ENCODE assay signal across 8 cellular contexts in the genomic region with DNA sequence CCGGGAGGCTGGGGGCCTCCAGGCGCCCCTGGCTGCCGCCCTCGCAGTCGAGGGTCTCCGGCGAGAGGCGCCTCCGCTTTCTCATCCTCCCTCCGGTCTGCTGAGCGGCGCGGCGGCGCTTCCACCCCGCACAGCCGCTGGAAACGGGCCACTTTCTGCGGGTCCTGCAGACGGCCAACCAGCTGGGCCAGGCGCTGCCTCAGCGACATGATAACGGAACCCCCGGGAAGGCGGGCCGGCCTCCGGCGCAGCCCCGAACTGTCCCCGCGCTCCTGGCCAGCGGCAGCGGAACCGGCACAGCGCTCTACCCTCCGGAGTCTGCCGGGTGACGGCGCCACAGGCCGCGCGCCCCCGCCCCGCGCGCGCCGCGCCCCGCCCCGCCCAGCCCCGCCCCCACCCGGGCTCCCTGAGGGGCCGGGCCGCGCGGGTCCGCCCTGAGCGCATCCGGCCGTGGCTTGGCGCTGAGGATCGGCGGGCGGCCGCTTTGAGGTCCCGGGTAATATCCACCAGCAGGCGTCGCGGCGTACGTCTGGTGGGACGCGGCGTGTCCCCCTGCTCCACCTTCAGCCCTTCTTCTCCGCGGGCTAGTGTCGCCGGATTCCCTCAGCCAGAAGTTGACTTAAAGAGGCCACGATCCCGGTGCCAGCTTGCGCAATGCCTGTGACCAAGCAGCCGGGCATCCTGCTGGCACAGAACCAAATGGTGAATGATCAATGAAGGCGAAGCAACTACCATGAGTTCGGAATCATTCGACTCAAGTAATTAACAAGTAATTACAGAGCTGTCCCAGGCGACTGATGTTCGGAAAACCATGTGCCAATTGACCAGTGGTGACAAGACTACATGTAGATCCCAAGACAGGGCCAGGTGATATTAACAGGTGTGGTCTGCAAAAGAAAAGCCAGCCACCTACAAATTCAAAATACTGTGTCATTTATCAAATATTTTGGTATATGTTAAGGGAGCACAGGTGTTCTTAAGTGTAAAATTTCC. TPM values are rescaled to one million over a fixed set of nuclear protein-coding genes. Genes with fewer than 3 reads are reported as not detected.
DNase-seq lines count a peak whose midpoint lies in the region; ATAC-seq and TF ChIP-seq lines count a peak whose summit lies in the region.

A gene with protein sequence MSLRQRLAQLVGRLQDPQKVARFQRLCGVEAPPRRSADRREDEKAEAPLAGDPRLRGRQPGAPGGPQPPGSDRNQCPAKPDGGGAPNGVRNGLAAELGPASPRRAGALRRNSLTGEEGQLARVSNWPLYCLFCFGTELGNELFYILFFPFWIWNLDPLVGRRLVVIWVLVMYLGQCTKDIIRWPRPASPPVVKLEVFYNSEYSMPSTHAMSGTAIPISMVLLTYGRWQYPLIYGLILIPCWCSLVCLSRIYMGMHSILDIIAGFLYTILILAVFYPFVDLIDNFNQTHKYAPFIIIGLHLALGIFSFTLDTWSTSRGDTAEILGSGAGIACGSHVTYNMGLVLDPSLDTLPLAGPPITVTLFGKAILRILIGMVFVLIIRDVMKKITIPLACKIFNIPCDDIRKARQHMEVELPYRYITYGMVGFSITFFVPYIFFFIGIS (minus strand): TSS at position 330 of the 993 bp plus-strand sequence. CDS start 121 bp downstream, at position 209.

- peak within 1 kb of the TSS; percentile 94 for H3K27ac Mint-ChIP-seq in activated CD8-positive, alpha-beta T cell treated with anti-CD3 and anti-CD28 coated beads for 36 hours

- peak within 1 kb of the TSS; percentile 36 for H3K27ac ChIP-seq in ectodermal cell (ENCODE audit: insufficient read depth, low read depth, low read length, poor library complexity, severe bottlenecking)
- H3K27ac ChIP-seq in lung (ENCODE audit: low read depth in 1 of 2, low read length in 1 of 2): peak within 1 kb of the TSS; percentile 81 to 93

- ATAC-seq in HG03159 (IDR thresholded peaks at IDR 0.05; ENCODE audit: unreplicated experiment) (peak; percentile 81), lung (ENCODE audit: insufficient read depth, low FRiP score) (peak; percentile 95)
- ATAC-seq in activated CD8-positive, alpha-beta T cell treated with anti-CD3 and anti-CD28 coated beads for 36 hours: peak; percentile 95

- in situ Hi-C loops in GM18951 (cut with MboI; ENCODE audit: low sequenced_read_pairs, unreplicated experiment): no loop called here

- CTCF ChIA-PET in activated CD8-positive, alpha-beta T cell treated with anti-CD3 and anti-CD28 coated beads for 36 hours (lab: Charles Lee): interaction anchor here (0.6 to 1.4 kb wide), 6 partner anchors 9 to 575 kb away, joined by 3 to 5 read pairs (median 4); no protein-coding TSS in a partner anchor

- H3K36me3 ChIP-seq in BE2C: no peaks in the 10 kb centered on the region
- no peaks in the 10 kb centered on the region for H3K36me3 ChIP-seq in ectodermal cell (ENCODE audit: control insufficient read depth, insufficient read depth, low read length)
- no peaks in the 10 kb centered on the region for H3K36me3 ChIP-seq in lung (ENCODE audit: control insufficient read depth in 2 of 2, insufficient read depth in 2 of 2, low read length in 2 of 2)

- TF ChIP-seq CTCF in BE2C (IDR thresholded peaks at IDR 0.05; ENCODE audit: low read depth, low read length): peak; percentile 46
- no peak for TF ChIP-seq CTCF in activated CD8-positive, alpha-beta T cell treated with anti-CD3 and anti-CD28 coated beads for 36 hours (IDR thresholded peaks at IDR 0.05)
- TF ChIP-seq CTCF in lung (IDR thresholded peaks at IDR 0.05; ENCODE audit: control extremely low read depth, extremely low read depth): peak; percentile 16

- POLR2A ChIA-PET in activated CD8-positive, alpha-beta T cell treated with anti-CD3 and anti-CD28 coated beads for 36 hours (lab: Charles Lee): interaction anchor here (1.0 kb wide), 1 partner anchor 251 kb away, joined by 3 read pairs; no protein-coding TSS in a partner anchor

- no peaks in the 10 kb centered on the region for H3K27me3 Mint-ChIP-seq in activated CD8-positive, alpha-beta T cell treated with anti-CD3 and anti-CD28 coated beads for 36 hours

- 2 to 3% methylated on average over 88 of the region's 88 CpGs for WGBS in ectodermal cell, 2 experiments
- 1 to 2% methylated on average over 83 to 88 of the region's 88 CpGs for WGBS in lung, 2 donors

- intact Hi-C loops in activated CD8-positive, alpha-beta T cell treated with anti-CD3 and anti-CD28 coated beads for 36 hours (cut with micrococcal nuclease): loop anchor here (5.0 kb wide), 1 partner anchor 86 kb away; the partner anchor contains the start of gene WDR89

- H3K27me3 ChIP-seq in BE2C (0 out of 2 replicates have a peak, but pooled peaks cover 3% of the 10 kb centered on the region), ectodermal cell (ENCODE audit: control insufficient read depth, insufficient read depth, low read length, poor library complexity, severe bottlenecking) (peaks cover 37% of the 10 kb centered on the region), lung (ENCODE audit: control insufficient read depth, insufficient read depth) (no peaks in the 10 kb centered on the region)

- peaks cover 4% of the 10 kb centered on the region for H3K36me3 Mint-ChIP-seq in activated CD8-positive, alpha-beta T cell treated with anti-CD3 and anti-CD28 coated beads for 36 hours (ENCODE audit: low read depth)

- H3K4me3 ChIP-seq in BE2C (ENCODE audit: low read depth, low read length): peak within 1 kb of the TSS; percentile 97
- peak within 1 kb of the TSS; percentile 78 for H3K4me3 ChIP-seq in ectodermal cell (ENCODE audit: insufficient read depth, low read depth, low read length)
- peak within 1 kb of the TSS; percentile 87 for H3K4me3 ChIP-seq in lung

- peaks cover 26% of the 10 kb centered on the region for H3K4me1 Mint-ChIP-seq in activated CD8-positive, alpha-beta T cell treated with anti-CD3 and anti-CD28 coated beads for 36 hours (ENCODE audit: low read depth)

- DNase-seq in BE2C (peak; percentile 91), NCI-H526 (lab: John Stamatoyannopoulos, UW) (peak; percentile 50 to 91), lung (ENCODE audit: low spot score) (peak; percentile 77)
- peak; percentile 85 for DNase-seq in activated CD8-positive, alpha-beta T cell treated with anti-CD3 and anti-CD28 coated beads for 36 hours
- peak; percentile 51 to 56 (median 55) for DNase-seq in stimulated activated CD4-positive, alpha-beta T cell treated with anti-CD3 and anti-CD28 coated beads, TNF-alpha, amount 100 ng/mL, for 4 hours (ENCODE audit: low read depth in 3 of 3)

- H3K9me3 ChIP-seq in BE2C (no peaks in the 10 kb centered on the region), ectodermal cell (ENCODE audit: control insufficient read depth, low read length) (no peaks in the 10 kb centered on the region), lung (ENCODE audit: control insufficient read depth in 2 of 2, insufficient read depth in 1 of 2, low read length in 1 of 2) (no peaks in the 10 kb centered on the region)

- H3K4me3 Mint-ChIP-seq in activated CD8-positive, alpha-beta T cell treated with anti-CD3 and anti-CD28 coated beads for 36 hours: peak within 1 kb of the TSS; percentile 100

- H3K4me1 ChIP-seq in BE2C: peaks cover 6% of the 10 kb centered on the region; the same call in 1 of the 2 replicates
- peaks cover 7% of the 10 kb centered on the region for H3K4me1 ChIP-seq in ectodermal cell (ENCODE audit: control insufficient read depth, insufficient read depth, low read length)
- peaks cover 0 to 1% of the 10 kb centered on the region in 2 donors for H3K4me1 ChIP-seq in lung (ENCODE audit: control insufficient read depth in 2 of 2, insufficient read depth in 2 of 2, low read length in 2 of 2)

- no peaks in the 10 kb centered on the region for H3K9me3 Mint-ChIP-seq in activated CD8-positive, alpha-beta T cell treated with anti-CD3 and anti-CD28 coated beads for 36 hours

- TF ChIP-seq POLR2A in GM18951 (IDR thresholded peaks at IDR 0.05; ENCODE audit: extremely low read depth, insufficient read depth, insufficient read length): peak; percentile 84

RNA-seq across cellular contexts. Expression of the gene that starts here (rescaled TPM):
- polyA plus RNA-seq in BE2C (2012; ENCODE audit: insufficient read depth, insufficient read length, low read depth): 7.9 TPM
- total RNA-seq in activated CD8-positive, alpha-beta T cell treated with anti-CD3 and anti-CD28 coated beads for 36 hours: 10 to 100 TPM; 10.5 to 10.9 TPM
- 6.2 TPM for polyA plus RNA-seq in ectodermal cell (2013, experiment 1 of 4)
- 5.7 TPM for polyA plus RNA-seq in ectodermal cell (2013, experiment 2 of 4)
- 4.4 TPM for polyA plus RNA-seq in ectodermal cell (2013, experiment 3 of 4)
- 5.1 TPM for polyA plus RNA-seq in ectodermal cell (2013, experiment 4 of 4)
- total RNA-seq in lung: 10 to 100 TPM; 17.6 to 19.5 TPM
- 1 to 10 TPM; 7.5 to 8.7 TPM for polyA plus RNA-seq in lung

Comparison
In these comparisons a context has a peak if more than half of its experiments do, and no peak if none do; other contexts are left out.
1. Peak in every context shown above with its lines: DNase-seq, ATAC-seq, H3K4me3 ChIP-seq and H3K27ac ChIP-seq.